ENCODE assay signal across 1 cellular context in genomic region chr12:9672340-9672739, GRCh38. TPM values are rescaled to one million over a fixed set of nuclear protein-coding genes. Genes with fewer than 3 reads are reported as not detected.
"Had no signal": no experiment of that assay in that cellular context is flagged by ENCODE, and none has a peak within 500 bp of the region (broad histone marks: within the 10 kb centered on the region; RNA-seq: fewer than 3 reads in every experiment).

No MANE protein-coding gene starts in this region.

RNA-seq across cellular contexts. Expression of gene CLEC2D, which starts 2.8 kb away (rescaled TPM):
- total RNA-seq: ascending aorta had no signal
